1 cellular context compared by ENCODE assay signal in the genomic region with DNA sequence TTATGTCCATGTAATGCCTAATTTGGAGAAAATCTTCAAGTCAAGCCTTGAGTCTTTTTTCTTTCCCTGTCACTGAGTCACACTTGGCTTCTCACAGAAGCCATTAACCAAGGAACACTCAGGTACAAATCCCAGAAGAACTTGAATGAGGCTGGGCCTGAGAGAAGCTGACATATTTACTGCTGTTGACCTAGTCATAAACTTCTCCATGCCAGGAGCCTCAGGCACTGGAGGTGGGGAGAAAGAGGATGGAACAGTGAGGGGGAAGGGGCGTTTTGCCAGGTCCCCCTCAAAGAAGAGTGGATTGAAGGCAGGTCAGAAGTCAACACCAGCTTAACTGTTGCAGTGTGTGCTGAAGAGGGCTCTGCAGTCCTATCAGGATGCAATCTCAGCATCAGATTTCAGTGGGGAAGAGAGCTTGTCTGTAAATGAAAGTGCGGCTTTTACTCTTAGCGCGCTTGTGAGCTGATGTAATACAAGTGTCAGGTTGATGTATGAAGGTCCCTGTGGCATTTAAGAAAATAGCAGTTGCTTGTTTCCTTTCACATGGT.
TF ChIP-seq lines count a peak whose summit lies in the region.

No MANE protein-coding gene starts in this region.

TF ChIP-seq in HEK293, 187 proteins besides CTCF, POLR2A, EP300 and RAD21 (continued from another document and continues in another):
- peak; percentile 74; the same call in 1 of the 2 replicates for TF ChIP-seq SCRT2 (tag by site-specific recombination; IDR thresholded peaks at IDR 0.05)
- no peak for TF ChIP-seq ZSCAN30 (tag by site-specific recombination; IDR thresholded peaks at IDR 0.05)
- 0 out of 2 replicates have a peak, but pooled peaks have one; percentile 23 for TF ChIP-seq KLF16 (tag by site-specific recombination; IDR thresholded peaks at IDR 0.05)
- TF ChIP-seq ZSCAN5A (tag by site-specific recombination; IDR thresholded peaks at IDR 0.05) = 0 out of 2 replicates have a peak, but pooled peaks have one; percentile 75
- TF ChIP-seq ZNF24 (tag by site-specific recombination; IDR thresholded peaks at IDR 0.05) = peak; percentile 82
- TF ChIP-seq ZNF670 (tag by site-specific recombination; IDR thresholded peaks at IDR 0.05; ENCODE audit: low read depth) = no peak
- no peak for TF ChIP-seq ZNF549 (tag by site-specific recombination; IDR thresholded peaks at IDR 0.05)
- TF ChIP-seq KLF9 (tag by site-specific recombination; IDR thresholded peaks at IDR 0.05; ENCODE audit: low read depth) = 0 out of 2 replicates have a peak, but pooled peaks have one; percentile 43
- no peak for TF ChIP-seq ZFHX2 (tag by site-specific recombination; conservative IDR thresholded peaks at IDR 0.05)
- no peak for TF ChIP-seq MEIS1 (CRISPR knock-in tag; IDR thresholded peaks at IDR 0.05; ENCODE audit: borderline replicate concordance)
- TF ChIP-seq MZF1 (tag by site-specific recombination; IDR thresholded peaks at IDR 0.05; ENCODE audit: borderline replicate concordance) = peak; percentile 97
- TF ChIP-seq MYNN (tag by site-specific recombination; IDR thresholded peaks at IDR 0.05; ENCODE audit: borderline replicate concordance) = peak; percentile 59; the same call in 1 of the 2 replicates
- no peak for TF ChIP-seq ZNF626 (tag by site-specific recombination; IDR thresholded peaks at IDR 0.05)
- TF ChIP-seq ZNF639 (tag by site-specific recombination; IDR thresholded peaks at IDR 0.05) = peak; percentile 74; the same call in 1 of the 2 replicates
- TF ChIP-seq, protein P1, sequence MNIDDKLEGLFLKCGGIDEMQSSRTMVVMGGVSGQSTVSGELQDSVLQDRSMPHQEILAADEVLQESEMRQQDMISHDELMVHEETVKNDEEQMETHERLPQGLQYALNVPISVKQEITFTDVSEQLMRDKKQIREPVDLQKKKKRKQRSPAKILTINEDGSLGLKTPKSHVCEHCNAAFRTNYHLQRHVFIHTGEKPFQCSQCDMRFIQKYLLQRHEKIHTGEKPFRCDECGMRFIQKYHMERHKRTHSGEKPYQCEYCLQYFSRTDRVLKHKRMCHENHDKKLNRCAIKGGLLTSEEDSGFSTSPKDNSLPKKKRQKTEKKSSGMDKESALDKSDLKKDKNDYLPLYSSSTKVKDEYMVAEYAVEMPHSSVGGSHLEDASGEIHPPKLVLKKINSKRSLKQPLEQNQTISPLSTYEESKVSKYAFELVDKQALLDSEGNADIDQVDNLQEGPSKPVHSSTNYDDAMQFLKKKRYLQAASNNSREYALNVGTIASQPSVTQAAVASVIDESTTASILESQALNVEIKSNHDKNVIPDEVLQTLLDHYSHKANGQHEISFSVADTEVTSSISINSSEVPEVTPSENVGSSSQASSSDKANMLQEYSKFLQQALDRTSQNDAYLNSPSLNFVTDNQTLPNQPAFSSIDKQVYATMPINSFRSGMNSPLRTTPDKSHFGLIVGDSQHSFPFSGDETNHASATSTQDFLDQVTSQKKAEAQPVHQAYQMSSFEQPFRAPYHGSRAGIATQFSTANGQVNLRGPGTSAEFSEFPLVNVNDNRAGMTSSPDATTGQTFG (tag by site-specific recombination; IDR thresholded peaks at IDR 0.05; ENCODE audit: borderline replicate concordance) = no peak
- peak; percentile 61 for TF ChIP-seq ZEB2 (tag by site-specific recombination; IDR thresholded peaks at IDR 0.05)
- TF ChIP-seq SCRT1 (tag by site-specific recombination; IDR thresholded peaks at IDR 0.05; ENCODE audit: borderline replicate concordance) = peak; percentile 50; the same call in 1 of the 2 replicates
- TF ChIP-seq ZBTB17 (tag by site-specific recombination; IDR thresholded peaks at IDR 0.05) = peak; percentile 76
- peak; percentile 41; the same call in 1 of the 2 replicates for TF ChIP-seq KLF7 (tag by site-specific recombination; IDR thresholded peaks at IDR 0.05; ENCODE audit: borderline replicate concordance)
- TF ChIP-seq ZBTB8A (tag by site-specific recombination; IDR thresholded peaks at IDR 0.05) = 0 out of 2 replicates have a peak, but pooled peaks have one; percentile 24
- TF ChIP-seq ZNF239 (tag by site-specific recombination; IDR thresholded peaks at IDR 0.05) = peak; percentile 73; the same call in 1 of the 2 replicates
- TF ChIP-seq KLF10 (tag by site-specific recombination; IDR thresholded peaks at IDR 0.05) = peak; percentile 58
- peak; percentile 85 for TF ChIP-seq TCF7L2 (IDR thresholded peaks at IDR 0.05; ENCODE audit: borderline replicate concordance, low read depth, low read length)
- peak; percentile 89 for TF ChIP-seq SP7 (tag by site-specific recombination; IDR thresholded peaks at IDR 0.05)
- TF ChIP-seq KLF8 (tag by site-specific recombination; IDR thresholded peaks at IDR 0.05) = peak; percentile 78
- TF ChIP-seq, protein P2, sequence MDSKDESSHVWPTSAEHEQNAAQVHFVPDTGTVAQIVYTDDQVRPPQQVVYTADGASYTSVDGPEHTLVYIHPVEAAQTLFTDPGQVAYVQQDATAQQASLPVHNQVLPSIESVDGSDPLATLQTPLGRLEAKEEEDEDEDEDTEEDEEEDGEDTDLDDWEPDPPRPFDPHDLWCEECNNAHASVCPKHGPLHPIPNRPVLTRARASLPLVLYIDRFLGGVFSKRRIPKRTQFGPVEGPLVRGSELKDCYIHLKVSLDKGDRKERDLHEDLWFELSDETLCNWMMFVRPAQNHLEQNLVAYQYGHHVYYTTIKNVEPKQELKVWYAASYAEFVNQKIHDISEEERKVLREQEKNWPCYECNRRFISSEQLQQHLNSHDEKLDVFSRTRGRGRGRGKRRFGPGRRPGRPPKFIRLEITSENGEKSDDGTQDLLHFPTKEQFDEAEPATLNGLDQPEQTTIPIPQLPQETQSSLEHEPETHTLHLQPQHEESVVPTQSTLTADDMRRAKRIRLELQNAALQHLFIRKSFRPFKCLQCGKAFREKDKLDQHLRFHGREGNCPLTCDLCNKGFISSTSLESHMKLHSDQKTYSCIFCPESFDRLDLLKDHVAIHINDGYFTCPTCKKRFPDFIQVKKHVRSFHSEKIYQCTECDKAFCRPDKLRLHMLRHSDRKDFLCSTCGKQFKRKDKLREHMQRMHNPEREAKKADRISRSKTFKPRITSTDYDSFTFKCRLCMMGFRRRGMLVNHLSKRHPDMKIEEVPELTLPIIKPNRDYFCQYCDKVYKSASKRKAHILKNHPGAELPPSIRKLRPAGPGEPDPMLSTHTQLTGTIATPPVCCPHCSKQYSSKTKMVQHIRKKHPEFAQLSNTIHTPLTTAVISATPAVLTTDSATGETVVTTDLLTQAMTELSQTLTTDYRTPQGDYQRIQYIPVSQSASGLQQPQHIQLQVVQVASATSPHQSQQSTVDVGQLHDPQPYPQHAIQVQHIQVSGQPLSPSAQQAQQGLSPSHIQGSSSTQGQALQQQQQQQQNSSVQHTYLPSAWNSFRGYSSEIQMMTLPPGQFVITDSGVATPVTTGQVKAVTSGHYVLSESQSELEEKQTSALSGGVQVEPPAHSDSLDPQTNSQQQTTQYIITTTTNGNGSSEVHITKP (tag by site-specific recombination; IDR thresholded peaks at IDR 0.05) = peak; percentile 50
- peak; percentile 91 for TF ChIP-seq TSHZ1 (tag by site-specific recombination; IDR thresholded peaks at IDR 0.05; ENCODE audit: borderline replicate concordance)
- TF ChIP-seq ZNF394 (tag by site-specific recombination; IDR thresholded peaks at IDR 0.05; ENCODE audit: borderline replicate concordance) = peak; percentile 75
- peak; percentile 28; the same call in 1 of the 2 replicates for TF ChIP-seq ZNF518A (tag by site-specific recombination; conservative IDR thresholded peaks at IDR 0.05; ENCODE audit: low read depth)
- peak; percentile 67; the same call in 1 of the 2 replicates for TF ChIP-seq ZBTB1 (tag by site-specific recombination; IDR thresholded peaks at IDR 0.05)
- 0 out of 2 replicates have a peak, but pooled peaks have one; percentile 46 for TF ChIP-seq ZNF184 (tag by site-specific recombination; IDR thresholded peaks at IDR 0.05)
- TF ChIP-seq ZNF138 (tag by site-specific recombination; IDR thresholded peaks at IDR 0.05; ENCODE audit: borderline replicate concordance) = no peak
- no peak for TF ChIP-seq ATF2 (tag by site-specific recombination; IDR thresholded peaks at IDR 0.05; ENCODE audit: low read depth)
- TF ChIP-seq BCL11A (tag by site-specific recombination; IDR thresholded peaks at IDR 0.05; ENCODE audit: low read depth) = peak; percentile 93
